ENCODE assay signal across 11 cellular contexts in genomic region chr4:7822858-7823257, GRCh38.
DNase-seq lines count a peak whose midpoint lies in the region; ATAC-seq, FAIRE-seq and TF ChIP-seq lines count a peak whose summit lies in the region.
"Had no signal": no experiment of that assay in that cellular context is flagged by ENCODE, and none has a peak within 500 bp of the region (broad histone marks: within the 10 kb centered on the region; RNA-seq: fewer than 3 reads in every experiment).

No MANE protein-coding gene starts in this region.

- peak overlapping the region; percentile 30 to 94 (median 82) for H3K27ac ChIP-seq in heart right ventricle
- peak overlapping the region in 3 of 4 donors; percentile 42 to 72 (median 68) for H3K27ac ChIP-seq in pancreas
- peak overlapping the region; percentile 79 for H3K27ac ChIP-seq in upper lobe of right lung

- intact Hi-C loops in heart right ventricle (cut with DNase I) = no loop called here
- intact Hi-C loops in pancreas (cut with DNase I) = no loop called here
- intact Hi-C loops in upper lobe of right lung (cut with DNase I) = no loop called here

- H3K27me3 ChIP-seq in adipocyte (replicated peaks; ENCODE audit: control insufficient read depth, insufficient read depth, low read length) = no peaks in the 10 kb centered on the region
- no peaks in the 10 kb centered on the region for H3K27me3 ChIP-seq in heart right ventricle
- H3K27me3 ChIP-seq in pancreas = no peaks in the 10 kb centered on the region
- no peaks in the 10 kb centered on the region for H3K27me3 ChIP-seq in upper lobe of right lung

- peaks cover 49% of the 10 kb centered on the region for H3K4me1 ChIP-seq in adipocyte (ENCODE audit: control insufficient read depth, insufficient read depth, low read length)
- peaks cover 4 to 68% (median 35%) of the 10 kb centered on the region in 9 donors for H3K4me1 ChIP-seq in heart right ventricle
- H3K4me1 ChIP-seq in pancreas = peaks cover 0 to 11% (median 8%) of the 10 kb centered on the region in 3 donors
- H3K4me1 ChIP-seq in upper lobe of right lung = peaks cover 25% of the 10 kb centered on the region

- peaks cover 42% of the 10 kb centered on the region for H3K36me3 ChIP-seq in adipocyte (ENCODE audit: control insufficient read depth, insufficient read depth, low read length, severe bottlenecking)
- H3K36me3 ChIP-seq in heart right ventricle = peaks cover 0 to 22% (median 0%) of the 10 kb centered on the region in 9 donors
- no peaks in the 10 kb centered on the region for H3K36me3 ChIP-seq in pancreas
- no peaks in the 10 kb centered on the region for H3K36me3 ChIP-seq in upper lobe of right lung

- peak overlapping the region; percentile 63 for H3K9ac ChIP-seq in adipocyte (ENCODE audit: low read length)

- no peak for FAIRE-seq in pancreas (lab: Jason Lieb, UNC)

- no peaks in the 10 kb centered on the region for H3K9me3 ChIP-seq in adipocyte (ENCODE audit: control insufficient read depth, low read length)
- no peaks in the 10 kb centered on the region for H3K9me3 ChIP-seq in heart right ventricle
- H3K9me3 ChIP-seq in pancreas = no peaks in the 10 kb centered on the region
- no peaks in the 10 kb centered on the region for H3K9me3 ChIP-seq in upper lobe of right lung

- 60 to 61% methylated on average over 5 of the region's 5 CpGs for WGBS in heart right ventricle, 2 donors
- WGBS in pancreas, 2 donors = 76 to 83% methylated on average over 5 of the region's 5 CpGs

- no peak overlapping the region for H3K4me3 ChIP-seq in adipocyte (ENCODE audit: low read length)
- no peak overlapping the region for H3K4me3 ChIP-seq in heart right ventricle
- no peak overlapping the region for H3K4me3 ChIP-seq in pancreas
- no peak overlapping the region for H3K4me3 ChIP-seq in upper lobe of right lung

- peak; percentile 20 to 66 (median 52) for ATAC-seq in heart right ventricle
- ATAC-seq in pancreas = peak in 2 of 4 donors; percentile 25 to 37
- ATAC-seq in upper lobe of right lung = no peak
- no peak for ATAC-seq in HG03097 (IDR thresholded peaks at IDR 0.05; ENCODE audit: low FRiP score, unreplicated experiment)
- ATAC-seq in activated CD4-positive, CD25-positive, alpha-beta regulatory T cell treated with anti-CD3 and anti-CD28 coated beads, Interleukin-2, amount 50 U/mL, for 24 hours = no peak
- ATAC-seq in HG02938 (IDR thresholded peaks at IDR 0.05; ENCODE audit: unreplicated experiment) = no peak
- ATAC-seq: T-helper 17 cell had no signal

- DNase-seq in adipocyte (ENCODE audit: low read depth) = no peak
- DNase-seq in heart right ventricle = peak in 1 of 2 donors; percentile 50
- no peak for DNase-seq in pancreas
- no peak for DNase-seq in upper lobe of right lung
- DNase-seq: DND-41, hippocampal formation, NCI-H2107, T-helper 17 cell had no signal

- TF ChIP-seq CTCF in heart right ventricle (IDR thresholded peaks at IDR 0.05) (no peak), pancreas (IDR thresholded peaks at IDR 0.05) (no peak), upper lobe of right lung (IDR thresholded peaks at IDR 0.05) (no peak)

Comparison
In these comparisons a context has a peak if more than half of its experiments do, and no peak if none do; other contexts are left out.
1. ATAC-seq: peak in heart right ventricle (8 of 8); none in upper lobe of right lung (single experiment), HG03097 (single experiment), activated CD4-positive, CD25-positive, alpha-beta regulatory T cell treated with anti-CD3 and anti-CD28 coated beads, Interleukin-2, amount 50 U/mL, for 24 hours (0 of 2) and HG02938 (single experiment).
2. Peak in every context shown above with its lines, with median percentiles within 50 percentile points of each other: H3K27ac ChIP-seq.